In the genomic region with DNA sequence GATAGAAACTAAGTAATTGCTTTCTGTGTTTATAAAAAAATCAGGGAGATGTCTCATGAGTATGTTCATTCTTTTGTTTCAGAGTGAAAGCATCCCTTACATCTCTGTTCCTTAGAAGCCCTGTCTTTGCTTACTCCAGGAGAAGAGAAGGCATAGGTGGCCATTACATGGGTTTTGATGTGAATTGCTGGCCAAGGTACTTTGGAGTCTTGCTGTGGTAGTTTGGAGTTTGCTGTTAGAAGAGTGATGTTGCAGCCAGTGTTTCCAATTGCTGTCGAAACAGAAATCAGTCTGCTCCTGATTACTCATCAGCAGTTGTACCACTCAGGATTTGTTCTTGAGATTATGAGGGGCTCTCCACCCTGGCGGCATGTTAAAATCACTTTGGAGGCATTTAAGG, we compare ENCODE assay signal across 29 cellular contexts.
"Had no signal": no experiment of that assay in that cellular context is flagged by ENCODE, and none has a peak within 500 bp of the region (broad histone marks: within the 10 kb centered on the region; RNA-seq: fewer than 3 reads in every experiment).

No MANE protein-coding gene starts in this region.

- FAIRE-seq: colon, endometrium, kidney had no signal

- H3K4me3 ChIP-seq: esophagus squamous epithelium, gastrocnemius medialis, hepatocyte, left ventricle myocardium inferior, lower lobe of right lung had no signal

- H3K36me3 Mint-ChIP-seq: immature natural killer cell had no signal

- H3K4me1 Mint-ChIP-seq: immature natural killer cell; naive thymus-derived CD4-positive, alpha-beta T cell had no signal

- H3K27ac Mint-ChIP-seq: dendritic cell treated with granulocyte-macrophage colony-stimulating factor and Interleukin-4, amounts not matched to agents 40 ng/mL and 50 ng/mL, for 4 days; effector memory CD8-positive, alpha-beta T cell; endodermal cell; immature natural killer cell; naive thymus-derived CD4-positive, alpha-beta T cell had no signal

- H3K27ac ChIP-seq: epithelial cell of prostate, esophagus squamous epithelium, gastrocnemius medialis, hepatocyte, left ventricle myocardium inferior, lower lobe of right lung had no signal

- H3K4me3 Mint-ChIP-seq: dendritic cell treated with granulocyte-macrophage colony-stimulating factor and Interleukin-4, amounts not matched to agents 40 ng/mL and 50 ng/mL, for 4 days; effector memory CD8-positive, alpha-beta T cell; endodermal cell; immature natural killer cell; naive thymus-derived CD4-positive, alpha-beta T cell had no signal

- DNase-seq: cortex of kidney; effector CD8-positive, alpha-beta T cell; effector memory CD8-positive, alpha-beta T cell; endodermal cell; erythroblast; esophagus squamous epithelium; foreskin fibroblast; foreskin melanocyte; gastrocnemius medialis; glutamatergic neuron; head of caudate nucleus; hypothalamus; immature natural killer cell; islet precursor cell; kidney; kidney glomerular epithelial cell; left colon; left ventricle myocardium inferior; lower lobe of right lung; mesendoderm; midbrain; naive thymus-derived CD4-positive, alpha-beta T cell had no signal

- ATAC-seq: effector memory CD8-positive, alpha-beta T cell; esophagus mucosa; gastrocnemius medialis; left colon; left lobe of liver; lower lobe of right lung; naive thymus-derived CD4-positive, alpha-beta T cell had no signal

- H3K9me3 Mint-ChIP-seq: dendritic cell treated with granulocyte-macrophage colony-stimulating factor and Interleukin-4, amounts not matched to agents 40 ng/mL and 50 ng/mL, for 4 days; endodermal cell had no signal

- H3K27me3 Mint-ChIP-seq: dendritic cell treated with granulocyte-macrophage colony-stimulating factor and Interleukin-4, amounts not matched to agents 40 ng/mL and 50 ng/mL, for 4 days; effector memory CD8-positive, alpha-beta T cell had no signal
